8 cellular contexts compared by ENCODE assay signal in genomic region chr3:53269193-53269592, GRCh38. TPM values are rescaled to one million over a fixed set of nuclear protein-coding genes. Genes with fewer than 3 reads are reported as not detected.
DNase-seq lines count a peak whose midpoint lies in the region; ATAC-seq, FAIRE-seq and TF ChIP-seq lines count a peak whose summit lies in the region.
"Not testable (repeated sequence)": the region's sequence is repeated elsewhere in the genome, so short reads cannot be mapped to it uniquely, and the experiment has no call there.

No MANE protein-coding gene starts in this region.

- H4K8ac ChIP-seq in H1 (ENCODE audit: extremely low read depth, insufficient read depth, low read length); mesendoderm (ENCODE audit: low read depth, low read length): not testable (repeated sequence)

- not testable (repeated sequence) for BruUV-seq in Caco-2 (replicated peaks; lab: Mats Ljungman, UMichigan)

- not testable (repeated sequence) for H4K91ac ChIP-seq in H1 (replicated peaks; ENCODE audit: insufficient read length, low read length)

- H4K20me1 ChIP-seq in Loucy (ENCODE audit: insufficient read depth, low read length, poor library complexity, severe bottlenecking); H1 (replicated peaks in 1 of 2; ENCODE audit: control insufficient read depth in 1 of 2, insufficient read depth in 2 of 2, low read length in 2 of 2); hepatocyte (ENCODE audit: insufficient read depth, poor library complexity, severe bottlenecking): not testable (repeated sequence)

- intact Hi-C loops in Caco-2 (cut with micrococcal nuclease; ENCODE audit: unreplicated experiment): loop anchor here (5.0 kb wide), 1 partner anchor 112 kb away; no protein-coding TSS in a partner anchor
- intact Hi-C loops in gastrocnemius medialis (cut with DNase I; ENCODE audit: low total_unique reads); transverse colon (cut with DNase I; ENCODE audit: low total_unique reads): not testable (repeated sequence)

- not testable (repeated sequence) for H3K23me2 ChIP-seq in H1 (ENCODE audit: low read depth, low read length)

- peaks cover 26% of the 10 kb centered on the region for H3K4me1 Mint-ChIP-seq in Caco-2 (ENCODE audit: low read depth, unreplicated experiment)

- 0 out of 2 replicates have a peak overlapping the region, but pooled peaks have one; percentile 93 for H2BK5ac ChIP-seq in H1 (ENCODE audit: low read depth, low read length)
- H2BK5ac ChIP-seq in mesendoderm (ENCODE audit: low read length): not testable (repeated sequence)

- H3K4me3 Mint-ChIP-seq in Caco-2 (ENCODE audit: unreplicated experiment): not testable (repeated sequence)

- not testable (repeated sequence) for H2BK15ac ChIP-seq in H1 (ENCODE audit: low read length)
- peak overlapping the region; percentile 60 for H2BK15ac ChIP-seq in mesendoderm (replicated peaks; ENCODE audit: low read depth)

- H3F3A ChIP-seq in Loucy (ENCODE audit: low read depth): not testable (repeated sequence)

- H3K36me3 ChIP-seq in Caco-2 (ENCODE audit: control insufficient read depth, insufficient read depth, low read length); Loucy (ENCODE audit: insufficient read depth, low read length); H1 (ENCODE audit: control insufficient read depth in 2 of 4, insufficient read depth in 4 of 4, low read length in 3 of 4); hepatocyte (replicated peaks; ENCODE audit: insufficient read depth, low read depth); mesendoderm (ENCODE audit: control insufficient read depth, insufficient read depth, low read length); gastrocnemius medialis; transverse colon: not testable (repeated sequence)

- H3K14ac ChIP-seq in H1 (ENCODE audit: insufficient read length): not testable (repeated sequence)

- H3K23ac ChIP-seq in H1 (ENCODE audit: insufficient read length); mesendoderm (ENCODE audit: low read length): not testable (repeated sequence)

- DNase-seq in Caco-2; H1 (ENCODE audit: low read depth in 1 of 2, low spot score in 2 of 2); hepatocyte (ENCODE audit: low spot score); mesendoderm; gastrocnemius medialis; transverse colon: not testable (repeated sequence)

- peak overlapping the region; percentile 90 for H3K27ac Mint-ChIP-seq in Caco-2 (ENCODE audit: unreplicated experiment)

- H3K4ac ChIP-seq in H1 (replicated peaks; ENCODE audit: insufficient read length, low read depth, low read length): not testable (repeated sequence)
- H3K4ac ChIP-seq in mesendoderm (ENCODE audit: low read depth, low read length): peak overlapping the region; percentile 82

- 95% methylated on average over 11 of the region's 11 CpGs; no CpG with 5 or more reads in 1 of the 2 experiments for WGBS in H1 (ENCODE audit: extremely low coverage in 1 of 2, insufficient coverage in 1 of 2, insufficient read length in 1 of 2, insufficient replicate concordance in 2 of 2, low coverage in 1 of 2, low lambda C conversion rate in 2 of 2, missing lambda C conversion rate in 1 of 2), 2 experiments
- 96% methylated on average over 11 of the region's 11 CpGs for WGBS in hepatocyte (ENCODE audit: low lambda C conversion rate, missing lambda C conversion rate)
- no CpG with 5 or more reads among the region's 11 CpGs for WGBS in mesendoderm (ENCODE audit: extremely low coverage, insufficient coverage, low lambda C conversion rate)
- WGBS in transverse colon (ENCODE audit: low coverage in 1 of 2), 2 donors: 89 to 90% methylated on average over 7 to 11 of the region's 11 CpGs

- not testable (repeated sequence) for ATAC-seq in gastrocnemius medialis

- H2BK20ac ChIP-seq in H1 (ENCODE audit: low read length): not testable (repeated sequence)

- CTCF ChIA-PET in Caco-2 (lab: Charles Lee); H1 (lab: Charles Lee; ENCODE audit: partially characterized antibody): not testable (repeated sequence)

- not testable (repeated sequence) for H3K4me3 ChIP-seq in Caco-2 (ENCODE audit: low read depth, low read length); Loucy (ENCODE audit: low read length, poor library complexity, severe bottlenecking); H1 (ENCODE audit: extremely low read depth in 1 of 4, insufficient read depth in 2 of 4, low read depth in 3 of 4, low read length in 4 of 4); hepatocyte; mesendoderm (ENCODE audit: low read length); gastrocnemius medialis; transverse colon

- H3K18ac ChIP-seq in H1 (ENCODE audit: extremely low read depth, low read length) (0 out of 2 replicates have a peak overlapping the region, but pooled peaks have one; percentile 7), mesendoderm (ENCODE audit: low read length) (peak overlapping the region; percentile 13)

- not testable (repeated sequence) for H3K27me3 Mint-ChIP-seq in Caco-2 (ENCODE audit: insufficient read depth, unreplicated experiment)

- H3K4me1 ChIP-seq in Caco-2 (peaks cover 36% of the 10 kb centered on the region), Loucy (ENCODE audit: insufficient read depth, low read length, poor library complexity, severe bottlenecking) (peaks cover 13% of the 10 kb centered on the region), gastrocnemius medialis (peaks cover 9 to 25% of the 10 kb centered on the region in 2 donors), transverse colon (peaks cover 11 to 22% (median 15%) of the 10 kb centered on the region in 4 donors)
- H3K4me1 ChIP-seq in H1 (replicated peaks in 1 of 4; ENCODE audit: control insufficient read depth in 3 of 4, insufficient read depth in 4 of 4, low read length in 3 of 4); hepatocyte (ENCODE audit: insufficient read depth); mesendoderm (ENCODE audit: control insufficient read depth, low read depth, low read length): not testable (repeated sequence)

- H3K9ac ChIP-seq in Loucy (ENCODE audit: low read depth, low read length, poor library complexity, severe bottlenecking): peak overlapping the region; percentile 64
- H3K9ac ChIP-seq in H1 (replicated peaks in 1 of 4; ENCODE audit: extremely low read depth in 1 of 4, low read depth in 3 of 4, low read length in 3 of 4); mesendoderm (ENCODE audit: low read length): not testable (repeated sequence)

- not testable (repeated sequence) for FAIRE-seq in H1 (lab: Jason Lieb, UNC)

- not testable (repeated sequence) for H2AK5ac ChIP-seq in H1 (ENCODE audit: low read depth, low read length); mesendoderm (ENCODE audit: low read length)

- in situ Hi-C loops in gastrocnemius medialis (cut with MboI; ENCODE audit: low sequenced_read_pairs in 4 of 4); transverse colon (cut with MboI; ENCODE audit: low pct_ligation_motif_present in 1 of 4, low pct_unique_long_range_greater_than_20kb in 1 of 4, low sequenced_read_pairs in 3 of 4): not testable (repeated sequence)

- not testable (repeated sequence) for TF ChIP-seq CTCF in Caco-2 (IDR thresholded peaks at IDR 0.05; ENCODE audit: insufficient read depth in 1 of 2, low read depth in 1 of 2, low read length in 1 of 2, severe bottlenecking in 1 of 2, unreplicated experiment in 1 of 2); Loucy (conservative IDR thresholded peaks at IDR 0.05; ENCODE audit: low read length); H1 (IDR thresholded peaks at IDR 0.05; ENCODE audit: control extremely low read depth in 1 of 3, insufficient read depth in 1 of 3, low read depth in 1 of 3, low read length in 3 of 3); hepatocyte (IDR thresholded peaks at IDR 0.05; ENCODE audit: poor library complexity); gastrocnemius medialis (IDR thresholded peaks at IDR 0.05 in 4 of 5, conservative IDR thresholded peaks at IDR 0.05 in 1 of 5); transverse colon (IDR thresholded peaks at IDR 0.05)

- not testable (repeated sequence) for H3K4me2 ChIP-seq in Loucy (ENCODE audit: low read depth, low read length, poor library complexity, severe bottlenecking); H1 (ENCODE audit: insufficient read depth in 1 of 2, low read depth in 2 of 2, low read length in 2 of 2); mesendoderm (ENCODE audit: low read length)
- peak overlapping the region; percentile 48 for H3K4me2 ChIP-seq in hepatocyte

- H3K56ac ChIP-seq in H1 (replicated peaks; ENCODE audit: insufficient read length, low read depth, low read length): not testable (repeated sequence)
- H3K56ac ChIP-seq in mesendoderm (ENCODE audit: low read length): peak overlapping the region; percentile 85

- H2AFZ ChIP-seq in Loucy (ENCODE audit: low read length); H1 (ENCODE audit: low read length); hepatocyte: not testable (repeated sequence)

- TF ChIP-seq RAD21 in H1 (IDR thresholded peaks at IDR 0.05 in 1 of 2, conservative IDR thresholded peaks at IDR 0.05 in 1 of 2; ENCODE audit: low read depth in 2 of 2, low read length in 2 of 2): not testable (repeated sequence)

- H3K79me2 ChIP-seq in Loucy (ENCODE audit: insufficient read depth, low read length); H1 (ENCODE audit: control insufficient read depth in 1 of 2, insufficient read depth in 2 of 2, low read length in 2 of 2); hepatocyte; mesendoderm (ENCODE audit: control insufficient read depth, insufficient read depth, low read length): not testable (repeated sequence)

- H2BK120ac ChIP-seq in H1 (replicated peaks; ENCODE audit: low read depth, low read length): peak overlapping the region; percentile 24
- peak overlapping the region; percentile 75 for H2BK120ac ChIP-seq in mesendoderm (ENCODE audit: low read depth, low read length)

- not testable (repeated sequence) for H4K5ac ChIP-seq in H1 (ENCODE audit: insufficient read length, low read depth, low read length); mesendoderm (ENCODE audit: low read length)

- not testable (repeated sequence) for H3K36me3 Mint-ChIP-seq in Caco-2 (ENCODE audit: insufficient read depth, unreplicated experiment)

- not testable (repeated sequence) for TF ChIP-seq POLR2A in H1 (IDR thresholded peaks at IDR 0.05; ENCODE audit: control extremely low read depth in 1 of 2, low read depth in 2 of 2, low read length in 2 of 2); gastrocnemius medialis (IDR thresholded peaks at IDR 0.05); transverse colon (IDR thresholded peaks at IDR 0.05)

- H3K79me1 ChIP-seq in H1 (ENCODE audit: low read depth, low read length); mesendoderm (ENCODE audit: low read length): not testable (repeated sequence)

- H3K27me3 ChIP-seq in Caco-2 (replicated peaks; ENCODE audit: control insufficient read depth, insufficient read depth, low read length); Loucy (ENCODE audit: insufficient read depth, low read length, poor library complexity, severe bottlenecking); H1 (replicated peaks in 1 of 4; ENCODE audit: control insufficient read depth in 3 of 4, extremely low read depth in 1 of 4, insufficient read depth in 3 of 4, low read length in 3 of 4); hepatocyte; mesendoderm (ENCODE audit: insufficient read depth, low read length, poor library complexity); gastrocnemius medialis; transverse colon: not testable (repeated sequence)

- TF ChIP-seq EP300 in H1 (IDR thresholded peaks at IDR 0.05; ENCODE audit: borderline replicate concordance in 1 of 2, low read depth in 2 of 2, low read length in 2 of 2); transverse colon (IDR thresholded peaks at IDR 0.05; ENCODE audit: low read depth): not testable (repeated sequence)

- POLR2A ChIA-PET in Caco-2 (lab: Charles Lee): not testable (repeated sequence)
- POLR2A ChIA-PET in H1 (lab: Charles Lee; ENCODE audit: partially characterized antibody): interaction anchor here (1.5 to 2.3 kb wide), 3 partner anchors 10 to 15 kb away, joined by 5 to 22 read pairs (median 8); no protein-coding TSS in a partner anchor

- not testable (repeated sequence) for H3K9me2 ChIP-seq in Loucy (replicated peaks; ENCODE audit: low read depth, low read length); hepatocyte (replicated peaks; ENCODE audit: insufficient read depth)

- peak overlapping the region; percentile 96; the same call in 1 of the 2 replicates for H2BK12ac ChIP-seq in H1 (ENCODE audit: low read depth, low read length)

- H3K27ac ChIP-seq in angular gyrus (ENCODE audit: low read depth, low read length) (peak overlapping the region; percentile 87), hepatocyte (peak overlapping the region; percentile 88), mesendoderm (ENCODE audit: low read depth, low read length) (peak overlapping the region; percentile 65), gastrocnemius medialis (peak overlapping the region; percentile 84 to 94 (median 93)), transverse colon (peak overlapping the region; percentile 62 to 83 (median 82))
- not testable (repeated sequence) for H3K27ac ChIP-seq in H1 (ENCODE audit: low read depth, low read length)

- not testable (repeated sequence) for H3K9me3 Mint-ChIP-seq in Caco-2 (ENCODE audit: unreplicated experiment)

- not testable (repeated sequence) for H3K9me3 ChIP-seq in Caco-2; Loucy (ENCODE audit: insufficient read depth, low read depth, low read length); H1 (ENCODE audit: insufficient read depth in 2 of 2, low read depth in 1 of 2, low read length in 1 of 2); hepatocyte (ENCODE audit: low read depth); gastrocnemius medialis; transverse colon

RNA-seq across cellular contexts. Expression of gene TKT, which starts 13.4 kb away (rescaled TPM):
- total RNA-seq in Caco-2 (2022) (339 and 381 TPM in 2 replicates), hepatocyte (222 and 265 TPM in 2 replicates), gastrocnemius medialis (10 to 100 TPM; 18.5 to 41.3 (median 23.8) TPM), transverse colon (100 to 1,000 TPM in 3 of 4 donors, 10 to 100 TPM in 1; 97.3 to 338 (median 167) TPM)
- total RNA-seq in H1 (2021; fragmentation: NEBNext Ultra II Directional; extraction: Animal tissue kit (Norgen Biotek cat#: 25700)): 975 and 986 TPM in 2 replicates
- polyA plus RNA-seq in H1 (2011; rRNA removed) (418 and 649 TPM in 2 replicates), hepatocyte (136 and 149 TPM in 2 replicates)
- 449 TPM for polyA plus RNA-seq in H1 (2011; cell fraction: cytosol; rRNA removed)
- polyA plus RNA-seq in H1 (2011; cell fraction: nucleus; rRNA removed): 987 TPM
- 570 to 1,148 TPM (median 1,049 TPM) in 4 replicates for polyA plus RNA-seq in H1 (2012, experiment 1 of 2)
- 841 TPM for polyA plus RNA-seq in H1 (2012, experiment 2 of 2)
- polyA plus RNA-seq in H1 (2013, experiment 1 of 2): 760 TPM
- 785 TPM for polyA plus RNA-seq in H1 (2013, experiment 2 of 2)
- polyA minus RNA-seq in H1 (2011; rRNA and poly(A)+ RNA removed): 353 and 390 TPM in 2 replicates
- polyA minus RNA-seq in H1 (2011; cell fraction: cytosol; rRNA and poly(A)+ RNA removed): 430 TPM
- 346 TPM for polyA minus RNA-seq in H1 (2011; cell fraction: nucleus; rRNA and poly(A)+ RNA removed)
- polyA plus RNA-seq in mesendoderm (2013, experiment 1 of 2): 502 TPM
- polyA plus RNA-seq in mesendoderm (2013, experiment 2 of 2): 522 TPM
